Comparison of ENCODE assay signal across 11 cellular contexts in genomic region chr15:34018738-34019137, GRCh38. TPM values are rescaled to one million over a fixed set of nuclear protein-coding genes. Genes with fewer than 3 reads are reported as not detected.
DNase-seq lines count a peak whose midpoint lies in the region; ATAC-seq, FAIRE-seq and TF ChIP-seq lines count a peak whose summit lies in the region.
"Not testable (repeated sequence)": the region's sequence is repeated elsewhere in the genome, so short reads cannot be mapped to it uniquely, and the experiment has no call there.
"Had no signal": no experiment of that assay in that cellular context is flagged by ENCODE, and none has a peak within 500 bp of the region (broad histone marks: within the 10 kb centered on the region; RNA-seq: fewer than 3 reads in every experiment).

No MANE protein-coding gene starts in this region.

- H3K27me3 ChIP-seq in CD8-positive, alpha-beta memory T cell (ENCODE audit: insufficient read depth, low read length, poor library complexity, severe bottlenecking); K562 (ENCODE audit: control insufficient read depth in 2 of 2, insufficient read depth in 2 of 2, low read length in 2 of 2); naive thymus-derived CD4-positive, alpha-beta T cell (ENCODE audit: control insufficient read depth in 2 of 2, insufficient read depth in 2 of 2, low read length in 2 of 2): not testable (repeated sequence)

- in situ Hi-C loops in K562 (cut with MboI), result not testable (repeated sequence)

- peak overlapping the region; percentile 35 to 86 (median 74) for H3K4me3 Mint-ChIP-seq in CD8-positive, alpha-beta memory T cell
- H3K4me3 Mint-ChIP-seq in activated CD4-positive, alpha-beta T cell treated with anti-CD3 and anti-CD28 coated beads, Interleukin-2, amount 10 ng/mL, durations not matched to agents 24 days and 14 days, result peak overlapping the region; percentile 61
- peak overlapping the region; percentile 41 for H3K4me3 Mint-ChIP-seq in activated T-cell treated with anti-CD3 and anti-CD28 coated beads, Interleukin-2, amount 50 U/mL, for 24 hours
- H3K4me3 Mint-ChIP-seq in activated naive CD4-positive, alpha-beta T cell treated with anti-CD3 and anti-CD28 coated beads, Interleukin-2, amount 10 ng/mL, durations not matched to agents 7 days and 5 days, result peak overlapping the region; percentile 50
- peak overlapping the region; percentile 64 to 85 (median 72) for H3K4me3 Mint-ChIP-seq in naive thymus-derived CD4-positive, alpha-beta T cell
- H3K4me3 Mint-ChIP-seq in stimulated activated naive CD8-positive, alpha-beta T cell treated with anti-CD3 and anti-CD28 coated beads, Interleukin-15, Interleukin-2, amounts not matched to agents 100 ng/mL and 50 ng/mL, for 24 hours, result peak overlapping the region; percentile 62

- not testable (repeated sequence) for TF ChIP-seq CTCF in A549 (IDR thresholded peaks at IDR 0.05); K562 (IDR thresholded peaks at IDR 0.05 in 2 of 3, conservative IDR thresholded peaks at IDR 0.05 in 1 of 3; ENCODE audit: insufficient read depth in 2 of 3, low read depth in 1 of 3, low read length in 3 of 3)

- not testable (repeated sequence) for H4K20me1 ChIP-seq in K562 (replicated peaks; ENCODE audit: control insufficient read depth, insufficient read depth, low read length)

- H3K4me3 ChIP-seq in A549; CD8-positive, alpha-beta memory T cell (ENCODE audit: low read length); K562; naive thymus-derived CD4-positive, alpha-beta T cell (ENCODE audit: low read length): not testable (repeated sequence)

- 97% methylated on average over 2 of the region's 2 CpGs for WGBS in A549 (ENCODE audit: missing lambda C conversion rate)
- WGBS in K562 (ENCODE audit: insufficient coverage, low coverage, missing lambda C conversion rate), result 35% methylated on average over 2 of the region's 2 CpGs

- not testable (repeated sequence) for H3K9me3 Mint-ChIP-seq in CD8-positive, alpha-beta memory T cell; activated CD4-positive, alpha-beta T cell treated with anti-CD3 and anti-CD28 coated beads, Interleukin-2, amount 10 ng/mL, durations not matched to agents 24 days and 14 days; activated T-cell treated with anti-CD3 and anti-CD28 coated beads, Interleukin-2, amount 50 U/mL, for 24 hours; activated naive CD4-positive, alpha-beta T cell treated with anti-CD3 and anti-CD28 coated beads, Interleukin-2, amount 10 ng/mL, durations not matched to agents 7 days and 5 days; naive thymus-derived CD4-positive, alpha-beta T cell; stimulated activated naive CD8-positive, alpha-beta T cell treated with anti-CD3 and anti-CD28 coated beads, Interleukin-15, Interleukin-2, amounts not matched to agents 100 ng/mL and 50 ng/mL, for 24 hours

- H3K27me3 Mint-ChIP-seq in CD8-positive, alpha-beta memory T cell; activated CD4-positive, alpha-beta T cell treated with anti-CD3 and anti-CD28 coated beads, Interleukin-2, amount 10 ng/mL, durations not matched to agents 24 days and 14 days; activated T-cell treated with anti-CD3 and anti-CD28 coated beads, Interleukin-2, amount 50 U/mL, for 24 hours; activated naive CD4-positive, alpha-beta T cell treated with anti-CD3 and anti-CD28 coated beads, Interleukin-2, amount 10 ng/mL, durations not matched to agents 7 days and 5 days; naive thymus-derived CD4-positive, alpha-beta T cell; stimulated activated naive CD8-positive, alpha-beta T cell treated with anti-CD3 and anti-CD28 coated beads, Interleukin-15, Interleukin-2, amounts not matched to agents 100 ng/mL and 50 ng/mL, for 24 hours: not testable (repeated sequence)

- not testable (repeated sequence) for H3K27ac ChIP-seq in A549; CD8-positive, alpha-beta memory T cell (ENCODE audit: low read depth, low read length); K562 (ENCODE audit: extremely low read depth, low read depth, low read length); naive thymus-derived CD4-positive, alpha-beta T cell (ENCODE audit: low read depth, low read length)

- POLR2A ChIA-PET in A549 (lab: Yijun Ruan, JAX), result interaction anchor here (0.7 kb wide), 1 partner anchor 12 kb away, joined by 3 read pairs; no protein-coding TSS in a partner anchor
- POLR2A ChIA-PET in CD8-positive, alpha-beta memory T cell (lab: Charles Lee), result interaction anchor here (1.4 kb wide), 1 partner anchor 20 kb away, joined by 3 read pairs; the partner anchor contains the start of gene AVEN
- POLR2A ChIA-PET in K562 (lab: Yijun Ruan, JAX), result not testable (repeated sequence)
- POLR2A ChIA-PET in naive thymus-derived CD4-positive, alpha-beta T cell (lab: Charles Lee), result interaction anchor here (0.7 to 1.5 kb wide), 3 partner anchors 9 to 20 kb away, joined by 3 to 4 read pairs (median 3); partner anchors contain the start of gene AVEN

- H3K9me1 ChIP-seq in K562 (ENCODE audit: control insufficient read depth, insufficient read depth, low read length), result not testable (repeated sequence)

- peak overlapping the region in 5 of 8 donors; percentile 44 to 90 (median 81) for H3K27ac Mint-ChIP-seq in CD8-positive, alpha-beta memory T cell
- H3K27ac Mint-ChIP-seq in activated CD4-positive, alpha-beta T cell treated with anti-CD3 and anti-CD28 coated beads, Interleukin-2, amount 10 ng/mL, durations not matched to agents 24 days and 14 days, result peak overlapping the region; percentile 14
- H3K27ac Mint-ChIP-seq in activated T-cell treated with anti-CD3 and anti-CD28 coated beads, Interleukin-2, amount 50 U/mL, for 24 hours, result peak overlapping the region; percentile 78
- H3K27ac Mint-ChIP-seq in activated naive CD4-positive, alpha-beta T cell treated with anti-CD3 and anti-CD28 coated beads, Interleukin-2, amount 10 ng/mL, durations not matched to agents 7 days and 5 days, result peak overlapping the region; percentile 39
- peak overlapping the region in 4 of 9 donors; percentile 41 to 90 (median 64) for H3K27ac Mint-ChIP-seq in naive thymus-derived CD4-positive, alpha-beta T cell
- peak overlapping the region; percentile 49 for H3K27ac Mint-ChIP-seq in stimulated activated naive CD8-positive, alpha-beta T cell treated with anti-CD3 and anti-CD28 coated beads, Interleukin-15, Interleukin-2, amounts not matched to agents 100 ng/mL and 50 ng/mL, for 24 hours

- CTCF ChIA-PET in A549 (lab: Yijun Ruan, JAX), result interaction anchor here (1.1 to 1.7 kb wide), 4 partner anchors 11 to 29 kb away, joined by 3 to 6 read pairs (median 4); no protein-coding TSS in a partner anchor
- CTCF ChIA-PET in CD8-positive, alpha-beta memory T cell (lab: Charles Lee), result interaction anchor here (1.0 kb wide), 1 partner anchor 9 kb away, joined by 3 read pairs; no protein-coding TSS in a partner anchor
- CTCF ChIA-PET in activated naive CD4-positive, alpha-beta T cell treated with anti-CD3 and anti-CD28 coated beads, Interleukin-2, amount 10 ng/mL, durations not matched to agents 7 days and 5 days (lab: Charles Lee), result interaction anchor here (0.8 kb wide), 1 partner anchor 15 kb away, joined by 3 read pairs; no protein-coding TSS in a partner anchor
- CTCF ChIA-PET in K562 (lab: Yijun Ruan, JAX; ENCODE audit: low intra/inter-chr PET ratio); naive thymus-derived CD4-positive, alpha-beta T cell (lab: Charles Lee): not testable (repeated sequence)

- H3K36me3 Mint-ChIP-seq in CD8-positive, alpha-beta memory T cell; activated CD4-positive, alpha-beta T cell treated with anti-CD3 and anti-CD28 coated beads, Interleukin-2, amount 10 ng/mL, durations not matched to agents 24 days and 14 days (ENCODE audit: low read depth); activated T-cell treated with anti-CD3 and anti-CD28 coated beads, Interleukin-2, amount 50 U/mL, for 24 hours (ENCODE audit: low read depth): not testable (repeated sequence)
- H3K36me3 Mint-ChIP-seq in activated naive CD4-positive, alpha-beta T cell treated with anti-CD3 and anti-CD28 coated beads, Interleukin-2, amount 10 ng/mL, durations not matched to agents 7 days and 5 days, result peaks cover 17% of the 10 kb centered on the region
- H3K36me3 Mint-ChIP-seq in naive thymus-derived CD4-positive, alpha-beta T cell, result peaks cover 0 to 21% (median 9%) of the 10 kb centered on the region in 5 donors
- peaks cover 11% of the 10 kb centered on the region for H3K36me3 Mint-ChIP-seq in stimulated activated naive CD8-positive, alpha-beta T cell treated with anti-CD3 and anti-CD28 coated beads, Interleukin-15, Interleukin-2, amounts not matched to agents 100 ng/mL and 50 ng/mL, for 24 hours (ENCODE audit: low read depth)

- BruUV-seq in K562 (replicated peaks; lab: Mats Ljungman, UMichigan), result not testable (repeated sequence)

- H2AFZ ChIP-seq in K562 (ENCODE audit: low read depth, low read length), result not testable (repeated sequence)

- not testable (repeated sequence) for H3K9ac ChIP-seq in K562 (ENCODE audit: insufficient read depth in 1 of 2, low read depth in 2 of 2, low read length in 2 of 2)

- not testable (repeated sequence) for H3K4me2 ChIP-seq in A549; K562 (ENCODE audit: insufficient read depth, low read length)

- not testable (repeated sequence) for H3K79me2 ChIP-seq in K562 (ENCODE audit: control insufficient read depth, insufficient read depth, low read length)

- intact Hi-C loops in activated CD4-positive, alpha-beta T cell treated with anti-CD3 and anti-CD28 coated beads, Interleukin-2, amount 10 ng/mL, durations not matched to agents 24 days and 14 days (cut with micrococcal nuclease), result loop anchor here (2.0 kb wide), 1 partner anchor 20 kb away; the partner anchor contains the start of gene AVEN
- intact Hi-C loops in K562 (cut with micrococcal nuclease), result not testable (repeated sequence)
- intact Hi-C loops in naive thymus-derived CD4-positive, alpha-beta T cell (cut with micrococcal nuclease), result loop anchor here in 1 of 2 donors (2.0 kb wide), 1 partner anchor 20 kb away; the partner anchor contains the start of gene AVEN

- H3K36me3 ChIP-seq in CD8-positive, alpha-beta memory T cell (ENCODE audit: insufficient read depth, low read length); K562 (ENCODE audit: control insufficient read depth, insufficient read depth, low read length); naive thymus-derived CD4-positive, alpha-beta T cell (ENCODE audit: control insufficient read depth in 2 of 3, insufficient read depth in 3 of 3, low read length in 3 of 3): not testable (repeated sequence)

- H3K4me1 ChIP-seq in A549; CD8-positive, alpha-beta memory T cell (ENCODE audit: insufficient read depth, low read length); K562 (replicated peaks in 1 of 2; ENCODE audit: control insufficient read depth in 2 of 2, insufficient read depth in 2 of 2, low read length in 2 of 2); naive thymus-derived CD4-positive, alpha-beta T cell (ENCODE audit: control insufficient read depth in 2 of 2, insufficient read depth in 2 of 2, low read length in 2 of 2): not testable (repeated sequence)

- TF ChIP-seq POLR2A in A549 (IDR thresholded peaks at IDR 0.05; ENCODE audit: low read length); K562 (conservative IDR thresholded peaks at IDR 0.05): not testable (repeated sequence)

- TF ChIP-seq RAD21 in A549 (conservative IDR thresholded peaks at IDR 0.05 in 1 of 2, IDR thresholded peaks at IDR 0.05 in 1 of 2); K562 (CRISPR knock-in tag; conservative IDR thresholded peaks at IDR 0.05 in 1 of 2, IDR thresholded peaks at IDR 0.05 in 1 of 2): not testable (repeated sequence)

- ATAC-seq in A549; K562; naive thymus-derived CD4-positive, alpha-beta T cell: not testable (repeated sequence)

- FAIRE-seq in A549 (lab: Jason Lieb, UNC); K562 (lab: Jason Lieb, UNC): not testable (repeated sequence)

- DNase-seq in A549 (ENCODE audit: low read depth in 1 of 2, low spot score in 1 of 2); CD8-positive, alpha-beta memory T cell; activated CD4-positive, alpha-beta T cell treated with anti-CD3 and anti-CD28 coated beads, Interleukin-2, amount 10 ng/mL, durations not matched to agents 24 days and 14 days; activated T-cell treated with anti-CD3 and anti-CD28 coated beads, Interleukin-2, amount 50 U/mL, for 24 hours; activated naive CD4-positive, alpha-beta T cell treated with anti-CD3 and anti-CD28 coated beads, Interleukin-2, amount 10 ng/mL, durations not matched to agents 7 days and 5 days; K562 (ENCODE audit: extremely low read depth in 1 of 4, low spot score in 3 of 4); naive thymus-derived CD4-positive, alpha-beta T cell: not testable (repeated sequence)

- peaks cover 20 to 23% (median 21%) of the 10 kb centered on the region in 3 donors for H3K4me1 Mint-ChIP-seq in CD8-positive, alpha-beta memory T cell
- peaks cover 13% of the 10 kb centered on the region for H3K4me1 Mint-ChIP-seq in activated CD4-positive, alpha-beta T cell treated with anti-CD3 and anti-CD28 coated beads, Interleukin-2, amount 10 ng/mL, durations not matched to agents 24 days and 14 days
- H3K4me1 Mint-ChIP-seq in activated T-cell treated with anti-CD3 and anti-CD28 coated beads, Interleukin-2, amount 50 U/mL, for 24 hours (ENCODE audit: low read depth), result peaks cover 23% of the 10 kb centered on the region
- H3K4me1 Mint-ChIP-seq in activated naive CD4-positive, alpha-beta T cell treated with anti-CD3 and anti-CD28 coated beads, Interleukin-2, amount 10 ng/mL, durations not matched to agents 7 days and 5 days, result peaks cover 20% of the 10 kb centered on the region
- peaks cover 8 to 14% (median 10%) of the 10 kb centered on the region in 7 donors for H3K4me1 Mint-ChIP-seq in naive thymus-derived CD4-positive, alpha-beta T cell
- H3K4me1 Mint-ChIP-seq in stimulated activated naive CD8-positive, alpha-beta T cell treated with anti-CD3 and anti-CD28 coated beads, Interleukin-15, Interleukin-2, amounts not matched to agents 100 ng/mL and 50 ng/mL, for 24 hours (ENCODE audit: low read depth), result peaks cover 15% of the 10 kb centered on the region

- not testable (repeated sequence) for TF ChIP-seq EP300 in A549 (IDR thresholded peaks at IDR 0.05); K562 (IDR thresholded peaks at IDR 0.05; ENCODE audit: low read length)

- not testable (repeated sequence) for H3K9me3 ChIP-seq in A549; CD8-positive, alpha-beta memory T cell (ENCODE audit: low read length); K562 (replicated peaks; ENCODE audit: control insufficient read depth, insufficient read depth, low read depth, low read length); naive thymus-derived CD4-positive, alpha-beta T cell (ENCODE audit: control insufficient read depth in 2 of 3, low read length in 3 of 3)

RNA-seq across cellular contexts. Expression of gene AVEN, which starts 20.3 kb away (rescaled TPM):
- polyA plus RNA-seq in A549 (2011; rRNA removed) (27.2 and 29.3 TPM in 2 replicates), A549 (2017; fragmentation: RNase III; extraction: RNeasy Plus Mini Kit Qiagen cat#74134 plus additional on column Dnase treatment) (23.8 to 26.2 TPM (median 25.3 TPM) in 3 replicates), K562 (2011; rRNA removed) (2.8 and 2.9 TPM in 2 replicates), K562 (2014; fragmentation: Illumina TruSeq; extraction: Trizol) (3.2 and 4.8 TPM in 2 replicates), K562 (2014; fragmentation: Nextera tagmentation; extraction: Ambion mirVana) (1 to 10 TPM; 1.5 to 1.9 TPM), K562 (2014; rRNA removed) (3.3 and 4.7 TPM in 2 replicates)
- 8.0 and 8.5 TPM in 2 replicates for polyA plus RNA-seq in A549 (2012; cell fraction: cytosol; rRNA removed)
- 2.7 and 3.6 TPM in 2 replicates for polyA plus RNA-seq in A549 (2012; cell fraction: nucleus; rRNA removed)
- polyA minus RNA-seq in A549 (2011; rRNA and poly(A)+ RNA removed), result 5.4 and 8.2 TPM in 2 replicates
- total RNA-seq in CD8-positive, alpha-beta memory T cell, result 10 to 100 TPM; 23.0 to 24.6 TPM
- polyA plus RNA-seq in CD8-positive, alpha-beta memory T cell, result 9.6 TPM
- 14.9 and 17.1 TPM in 2 replicates for total RNA-seq in activated CD4-positive, alpha-beta T cell treated with anti-CD3 and anti-CD28 coated beads, Interleukin-2, amount 10 ng/mL, durations not matched to agents 24 days and 14 days
- 0.49 and 0.77 TPM in 2 replicates for total RNA-seq in K562 (2011; cell fraction: chromatin; rRNA removed; ENCODE audit: low replicate concordance)
- total RNA-seq in K562 (2011; cell fraction: nucleolus; rRNA removed), result 0.50 and 0.53 TPM in 2 replicates
- 1.2 and 1.4 TPM in 2 replicates for total RNA-seq in K562 (2011; cell fraction: nucleoplasm; rRNA removed)
- total RNA-seq in K562 (2014; rRNA removed) (4.7 and 6.4 TPM in 2 replicates), K562 (2014; rRNA removed; fragmentation: Illumina TruSeq; extraction: Trizol) (5.5 and 5.6 TPM in 2 replicates), K562 (2015; rRNA removed; fragmentation: Illumina TruSeq; extraction: Trizol) (3.7 and 3.9 TPM in 2 replicates), K562 (2021) (3.7 and 4.8 TPM in 2 replicates)
- polyA plus RNA-seq in K562 (2011; cell fraction: cytosol; rRNA removed), result 0.95 and 2.0 TPM in 2 replicates
- polyA plus RNA-seq in K562 (2011; cell fraction: nucleus; rRNA removed), result 0.70 and 0.77 TPM in 2 replicates
- 4.7 and 4.8 TPM in 2 replicates for polyA plus RNA-seq in K562 (2012)
- 2.0 and 3.2 TPM in 2 replicates for polyA minus RNA-seq in K562 (2011; rRNA and poly(A)+ RNA removed)
- polyA minus RNA-seq in K562 (2011; cell fraction: cytosol; rRNA and poly(A)+ RNA removed), result 1.8 and 3.2 TPM in 2 replicates
- 0.40 and 1.1 TPM in 2 replicates for polyA minus RNA-seq in K562 (2011; cell fraction: nucleus; rRNA and poly(A)+ RNA removed)
- total RNA-seq in naive thymus-derived CD4-positive, alpha-beta T cell, result 10 to 100 TPM in 1 of 5 experiments, 1 to 10 TPM in 4; 6.4 to 12.8 (median 7.3) TPM
- 1 to 10 TPM; 6.8 TPM for polyA plus RNA-seq in naive thymus-derived CD4-positive, alpha-beta T cell

RNA-seq across cellular contexts. Expression of gene CHRM5, which starts 50.4 kb away (rescaled TPM):
- 0.01 TPM in 1 of 2 replicates, not detected in the other for polyA plus RNA-seq in A549 (2011; rRNA removed)
- 0.01 TPM in 1 of 2 replicates, not detected in the other for polyA plus RNA-seq in A549 (2012; cell fraction: cytosol; rRNA removed)
- polyA plus RNA-seq in A549 (2012; cell fraction: nucleus; rRNA removed), result 0.02 TPM in 1 of 2 replicates, not detected in the other
- not detected in 3 replicates for polyA plus RNA-seq in A549 (2017; fragmentation: RNase III; extraction: RNeasy Plus Mini Kit Qiagen cat#74134 plus additional on column Dnase treatment)
- not detected in 2 replicates for polyA minus RNA-seq in A549 (2011; rRNA and poly(A)+ RNA removed)
- total RNA-seq in CD8-positive, alpha-beta memory T cell, result not detected
- not detected for polyA plus RNA-seq in CD8-positive, alpha-beta memory T cell
- total RNA-seq in activated CD4-positive, alpha-beta T cell treated with anti-CD3 and anti-CD28 coated beads, Interleukin-2, amount 10 ng/mL, durations not matched to agents 24 days and 14 days, result not detected in 2 replicates
- total RNA-seq in K562 (2011; cell fraction: chromatin; rRNA removed; ENCODE audit: low replicate concordance), result not detected in 2 replicates
- total RNA-seq in K562 (2011; cell fraction: nucleolus; rRNA removed), result not detected in 2 replicates
- total RNA-seq in K562 (2011; cell fraction: nucleoplasm; rRNA removed), result not detected in 2 replicates
- total RNA-seq in K562 (2014; rRNA removed), result not detected in 2 replicates
- total RNA-seq in K562 (2014; rRNA removed; fragmentation: Illumina TruSeq; extraction: Trizol), result not detected in 2 replicates
- total RNA-seq in K562 (2015; rRNA removed; fragmentation: Illumina TruSeq; extraction: Trizol), result not detected in 2 replicates
- not detected in 2 replicates for total RNA-seq in K562 (2021)
- not detected in 2 replicates for polyA plus RNA-seq in K562 (2011; rRNA removed)
- not detected in 2 replicates for polyA plus RNA-seq in K562 (2011; cell fraction: cytosol; rRNA removed)
- not detected in 2 replicates for polyA plus RNA-seq in K562 (2011; cell fraction: nucleus; rRNA removed)
- 0.04 and 0.07 TPM in 2 replicates for polyA plus RNA-seq in K562 (2012)
- polyA plus RNA-seq in K562 (2014; fragmentation: Illumina TruSeq; extraction: Trizol), result not detected in 2 replicates
- polyA plus RNA-seq in K562 (2014; fragmentation: Nextera tagmentation; extraction: Ambion mirVana), result not detected
- polyA plus RNA-seq in K562 (2014; rRNA removed), result not detected in 2 replicates
- polyA minus RNA-seq in K562 (2011; rRNA and poly(A)+ RNA removed), result not detected in 2 replicates
- not detected in 2 replicates for polyA minus RNA-seq in K562 (2011; cell fraction: cytosol; rRNA and poly(A)+ RNA removed)
- polyA minus RNA-seq in K562 (2011; cell fraction: nucleus; rRNA and poly(A)+ RNA removed), result not detected in 2 replicates
- not detected for total RNA-seq in naive thymus-derived CD4-positive, alpha-beta T cell
- polyA plus RNA-seq in naive thymus-derived CD4-positive, alpha-beta T cell, result under 1 TPM in 1 of 2 donors, not detected in 1; 0.15 TPM
- total RNA-seq: Caco-2, GM23338, H7 had no signal
- polyA plus RNA-seq: GM23338 had no signal
